Comparison of ENCODE assay signal across 11 cellular contexts in genomic region chr11:33732176-33732575, GRCh38. TPM values are rescaled to one million over a fixed set of nuclear protein-coding genes. Genes with fewer than 3 reads are reported as not detected.
DNase-seq lines count a peak whose midpoint lies in the region; ATAC-seq and TF ChIP-seq lines count a peak whose summit lies in the region.
"Had no signal": no experiment of that assay in that cellular context is flagged by ENCODE, and none has a peak within 500 bp of the region (broad histone marks: within the 10 kb centered on the region; RNA-seq: fewer than 3 reads in every experiment).

No MANE protein-coding gene starts in this region.

- H3K27me3 ChIP-seq in OCI-LY3 (ENCODE audit: low read depth, low read length) = no peaks in the 10 kb centered on the region

- intact Hi-C loops in dendritic cell treated with granulocyte-macrophage colony-stimulating factor and Interleukin-4, amounts not matched to agents 40 ng/mL and 50 ng/mL, for 4 days (cut with micrococcal nuclease) = no loop called here

- H3K27ac Mint-ChIP-seq in activated T-cell treated with anti-CD3 and anti-CD28 coated beads, Interleukin-2, amount 50 U/mL, for 72 hours = peak overlapping the region; percentile 30
- H3K27ac Mint-ChIP-seq in dendritic cell treated with granulocyte-macrophage colony-stimulating factor and Interleukin-4, amounts not matched to agents 40 ng/mL and 50 ng/mL, for 4 days = peak overlapping the region; percentile 83
- H3K27ac Mint-ChIP-seq in stimulated activated naive CD8-positive, alpha-beta T cell treated with anti-CD3 and anti-CD28 coated beads, Interleukin-15, amount 100 ng/mL, for 72 hours = peak overlapping the region in 1 of 2 donors; percentile 42

- peak; percentile 21 to 23 for ATAC-seq in activated T-cell treated with anti-CD3 and anti-CD28 coated beads, Interleukin-2, amount 50 U/mL, for 72 hours (replicated peaks in 1 of 2)
- peak; percentile 25 for ATAC-seq in stimulated activated naive CD8-positive, alpha-beta T cell treated with anti-CD3 and anti-CD28 coated beads, Interleukin-15, amount 100 ng/mL, for 72 hours
- no peak for ATAC-seq in GM18498 (IDR thresholded peaks at IDR 0.05; ENCODE audit: unreplicated experiment)

- H3K9me3 Mint-ChIP-seq in activated T-cell treated with anti-CD3 and anti-CD28 coated beads, Interleukin-2, amount 50 U/mL, for 72 hours = no peaks in the 10 kb centered on the region
- H3K9me3 Mint-ChIP-seq in dendritic cell treated with granulocyte-macrophage colony-stimulating factor and Interleukin-4, amounts not matched to agents 40 ng/mL and 50 ng/mL, for 4 days = no peaks in the 10 kb centered on the region
- H3K9me3 Mint-ChIP-seq in stimulated activated naive CD8-positive, alpha-beta T cell treated with anti-CD3 and anti-CD28 coated beads, Interleukin-15, amount 100 ng/mL, for 72 hours = no peaks in the 10 kb centered on the region

- no peak for TF ChIP-seq CTCF in OCI-LY3 (IDR thresholded peaks at IDR 0.05; ENCODE audit: low read depth, low read length)

- H3K9me3 ChIP-seq in OCI-LY3 (ENCODE audit: insufficient read depth, low read length) = no peaks in the 10 kb centered on the region

- peaks cover 4 to 13% of the 10 kb centered on the region in 2 donors for H3K36me3 Mint-ChIP-seq in activated T-cell treated with anti-CD3 and anti-CD28 coated beads, Interleukin-2, amount 50 U/mL, for 72 hours (ENCODE audit: insufficient read depth in 2 of 2)
- peaks cover 62% of the 10 kb centered on the region for H3K36me3 Mint-ChIP-seq in dendritic cell treated with granulocyte-macrophage colony-stimulating factor and Interleukin-4, amounts not matched to agents 40 ng/mL and 50 ng/mL, for 4 days (ENCODE audit: low read depth)

- H3K4me3 Mint-ChIP-seq in activated T-cell treated with anti-CD3 and anti-CD28 coated beads, Interleukin-2, amount 50 U/mL, for 72 hours = peak overlapping the region; percentile 27 to 74
- H3K4me3 Mint-ChIP-seq in dendritic cell treated with granulocyte-macrophage colony-stimulating factor and Interleukin-4, amounts not matched to agents 40 ng/mL and 50 ng/mL, for 4 days = peak overlapping the region; percentile 53
- peak overlapping the region; percentile 45 to 58 for H3K4me3 Mint-ChIP-seq in stimulated activated naive CD8-positive, alpha-beta T cell treated with anti-CD3 and anti-CD28 coated beads, Interleukin-15, amount 100 ng/mL, for 72 hours

- DNase-seq in activated T-cell treated with anti-CD3 and anti-CD28 coated beads, Interleukin-2, amount 50 U/mL, for 72 hours = no peak
- no peak for DNase-seq in activated T-cell treated with anti-CD3 and anti-CD28 coated beads, Interleukin-2, amount 50 U/mL, for 1 hour
- no peak for DNase-seq in stimulated activated naive CD8-positive, alpha-beta T cell treated with anti-CD3 and anti-CD28 coated beads, Interleukin-15, amount 100 ng/mL, for 72 hours
- no peak for DNase-seq in activated gamma-delta T cell (lab: John Stamatoyannopoulos, UW)
- no peak for DNase-seq in NCI-H187 (lab: John Stamatoyannopoulos, UW)
- DNase-seq: dermis blood vessel endothelial cell, hypothalamus had no signal

- peak overlapping the region; percentile 74 for H3K4me2 ChIP-seq in OCI-LY3 (ENCODE audit: low read length)

- peaks cover 21% of the 10 kb centered on the region for H3K36me3 ChIP-seq in OCI-LY3 (replicated peaks; ENCODE audit: low read depth, low read length)

- peaks cover 43% of the 10 kb centered on the region for H3K4me1 ChIP-seq in OCI-LY3 (ENCODE audit: low read length)

- peak overlapping the region; percentile 30; the same call in 1 of the 2 replicates for H3K9ac ChIP-seq in OCI-LY3 (ENCODE audit: low read length)

- no peak overlapping the region for H2AFZ ChIP-seq in OCI-LY3 (ENCODE audit: low read depth, low read length)

- H3K27ac ChIP-seq in OCI-LY3 (ENCODE audit: low read length) = peak overlapping the region; percentile 71

- H3K27me3 Mint-ChIP-seq in activated T-cell treated with anti-CD3 and anti-CD28 coated beads, Interleukin-2, amount 50 U/mL, for 72 hours (ENCODE audit: low read depth) = peaks cover 33% of the 10 kb centered on the region
- peaks cover 16% of the 10 kb centered on the region for H3K27me3 Mint-ChIP-seq in dendritic cell treated with granulocyte-macrophage colony-stimulating factor and Interleukin-4, amounts not matched to agents 40 ng/mL and 50 ng/mL, for 4 days
- peaks cover 5% of the 10 kb centered on the region for H3K27me3 Mint-ChIP-seq in stimulated activated naive CD8-positive, alpha-beta T cell treated with anti-CD3 and anti-CD28 coated beads, Interleukin-15, amount 100 ng/mL, for 72 hours

- H3K4me3 ChIP-seq in OCI-LY3 (ENCODE audit: low read length) = peak overlapping the region; percentile 48

- H3K79me2 ChIP-seq in OCI-LY3 (ENCODE audit: low read length) = peaks cover 69% of the 10 kb centered on the region

- H4K20me1 ChIP-seq in OCI-LY3 (ENCODE audit: insufficient read depth, low read length) = peaks cover 8% of the 10 kb centered on the region; the same call in 1 of the 2 replicates

- peaks cover 55% of the 10 kb centered on the region for H3K4me1 Mint-ChIP-seq in activated T-cell treated with anti-CD3 and anti-CD28 coated beads, Interleukin-2, amount 50 U/mL, for 72 hours (ENCODE audit: low read depth)
- H3K4me1 Mint-ChIP-seq in dendritic cell treated with granulocyte-macrophage colony-stimulating factor and Interleukin-4, amounts not matched to agents 40 ng/mL and 50 ng/mL, for 4 days (ENCODE audit: low read depth) = peaks cover 58% of the 10 kb centered on the region
- peaks cover 57% of the 10 kb centered on the region for H3K4me1 Mint-ChIP-seq in stimulated activated naive CD8-positive, alpha-beta T cell treated with anti-CD3 and anti-CD28 coated beads, Interleukin-15, amount 100 ng/mL, for 72 hours

RNA-seq across cellular contexts. Expression of gene CD59, which starts 4.0 kb away (rescaled TPM):
- 10 to 100 TPM; 10.0 to 35.5 TPM for total RNA-seq in activated T-cell treated with anti-CD3 and anti-CD28 coated beads, Interleukin-2, amount 50 U/mL, for 72 hours

RNA-seq across cellular contexts. Expression of gene C11orf91, which starts 31.6 kb away (rescaled TPM):
- total RNA-seq in activated T-cell treated with anti-CD3 and anti-CD28 coated beads, Interleukin-2, amount 50 U/mL, for 72 hours = not detected
- total RNA-seq: dermis blood vessel endothelial cell, G401 had no signal

RNA-seq across cellular contexts. Expression of gene FBXO3, which starts 42.1 kb away (rescaled TPM):
- total RNA-seq in activated T-cell treated with anti-CD3 and anti-CD28 coated beads, Interleukin-2, amount 50 U/mL, for 72 hours = 10 to 100 TPM; 20.1 to 22.2 TPM
